In genomic region chr1:190373705-190374336, GRCh38 we compare ENCODE assay signal across 9 cellular contexts.
DNase-seq lines count a peak whose midpoint lies in the region; ATAC-seq and TF ChIP-seq lines count a peak whose summit lies in the region.
"Had no signal": no experiment of that assay in that cellular context is flagged by ENCODE, and none has a peak within 500 bp of the region (broad histone marks: within the 10 kb centered on the region; RNA-seq: fewer than 3 reads in every experiment).

No MANE protein-coding gene starts in this region.

- no peaks in the 10 kb centered on the region for H3K9me3 ChIP-seq in neuronal stem cell (replicated peaks in 1 of 2; ENCODE audit: control insufficient read depth in 2 of 2, insufficient read depth in 1 of 2, low read depth in 1 of 2, low read length in 2 of 2)

- H2BK120ac ChIP-seq in neuronal stem cell (ENCODE audit: low read depth, low read length) = no peak overlapping the region

- H3K14ac ChIP-seq in neuronal stem cell (ENCODE audit: low read length) = no peak overlapping the region

- peak; percentile 53 for TF ChIP-seq CTCF in astrocyte of the cerebellum (IDR thresholded peaks at IDR 0.05; ENCODE audit: low read depth, low read length, missing control alignments)

- no peak overlapping the region for H2BK12ac ChIP-seq in neuronal stem cell (ENCODE audit: low read length)

- H3K27me3 ChIP-seq in neuronal stem cell (ENCODE audit: control insufficient read depth in 3 of 3, insufficient read depth in 3 of 3, low read depth in 1 of 3, low read length in 3 of 3) = no peaks in the 10 kb centered on the region

- in situ Hi-C loops in astrocyte of the cerebellum (cut with HindIII; ENCODE audit: low sequenced_read_pairs) = no loop called here

- H3K27ac ChIP-seq in neuronal stem cell (replicated peaks; ENCODE audit: low read length) = no peak overlapping the region

- H3K23ac ChIP-seq in neuronal stem cell (ENCODE audit: low read depth, low read length, poor library complexity) = no peak overlapping the region

- no peak overlapping the region for H2AFZ ChIP-seq in neuronal stem cell (ENCODE audit: low read length)

- H2BK5ac ChIP-seq in neuronal stem cell (ENCODE audit: low read length) = no peak overlapping the region

- no peak overlapping the region for H2AK5ac ChIP-seq in neuronal stem cell (ENCODE audit: low read depth, low read length)

- no peak overlapping the region for H2BK15ac ChIP-seq in neuronal stem cell (ENCODE audit: low read length)

- no peak overlapping the region for H3K18ac ChIP-seq in neuronal stem cell (ENCODE audit: low read length)

- H3K9ac ChIP-seq in neuronal stem cell (ENCODE audit: low read depth, low read length, poor library complexity) = no peak overlapping the region

- no CpG with 5 or more reads among the region's 2 CpGs for WGBS in neuronal stem cell (ENCODE audit: extremely low coverage in 2 of 2, insufficient read length in 2 of 2, insufficient replicate concordance in 1 of 2), 2 donors

- no peaks in the 10 kb centered on the region for H3K79me1 ChIP-seq in neuronal stem cell (ENCODE audit: low read depth, low read length)

- H3K4me2 ChIP-seq in neuronal stem cell (ENCODE audit: insufficient read depth, low read length, poor library complexity, severe bottlenecking) = no peak overlapping the region

- no peak overlapping the region for H3K4ac ChIP-seq in neuronal stem cell (ENCODE audit: low read length)

- no peaks in the 10 kb centered on the region for H3K4me1 ChIP-seq in neuronal stem cell (ENCODE audit: control insufficient read depth in 2 of 2, insufficient read depth in 1 of 2, low read depth in 1 of 2, low read length in 2 of 2)

- H4K8ac ChIP-seq in neuronal stem cell (ENCODE audit: low read depth, low read length) = no peak overlapping the region

- peak; percentile 75 for ATAC-seq in GM21367 (IDR thresholded peaks at IDR 0.05; ENCODE audit: unreplicated experiment)

- H3K4me3 ChIP-seq in astrocyte of the cerebellum (ENCODE audit: low read depth, low read length) (no peak overlapping the region), neuronal stem cell (ENCODE audit: low read length in 2 of 2) (no peak overlapping the region)

- DNase-seq in A172 (ENCODE audit: low spot score) = peak; percentile 47
- peak; percentile 1 for DNase-seq in HuH-7 (ENCODE audit: low spot score)
- peak; percentile 6 for DNase-seq in astrocyte of the cerebellum (ENCODE audit: low read depth)
- peak; percentile 8 for DNase-seq in neuronal stem cell (ENCODE audit: low spot score)
- no peak for DNase-seq in stimulated activated CD4-positive, alpha-beta T cell treated with anti-CD3 and anti-CD28 coated beads, Interleukin-4, amount 100 ng/mL, for 1 hour
- no peak for DNase-seq in T-helper 1 cell
- no peak for DNase-seq in NCI-H128 (lab: John Stamatoyannopoulos, UW; ENCODE audit: unreplicated experiment)
- DNase-seq: CD4-positive, CD25-positive, alpha-beta regulatory T cell had no signal

- no peak overlapping the region for H4K91ac ChIP-seq in neuronal stem cell (ENCODE audit: low read depth, low read length, poor library complexity)

- H3K36me3 ChIP-seq in neuronal stem cell (replicated peaks in 1 of 2; ENCODE audit: control insufficient read depth in 2 of 2, insufficient read depth in 2 of 2, low read length in 2 of 2) = no peaks in the 10 kb centered on the region

Comparison
In these comparisons a context has a peak if more than half of its experiments do, and no peak if none do; other contexts are left out.
1. DNase-seq: peak in A172 (single experiment), HuH-7 (single experiment), astrocyte of the cerebellum (single experiment) and neuronal stem cell (single experiment); none in stimulated activated CD4-positive, alpha-beta T cell treated with anti-CD3 and anti-CD28 coated beads, Interleukin-4, amount 100 ng/mL, for 1 hour (single experiment), T-helper 1 cell (0 of 5) and NCI-H128 (single experiment).